Comparison of ENCODE assay signal across 15 cellular contexts in the genomic region with DNA sequence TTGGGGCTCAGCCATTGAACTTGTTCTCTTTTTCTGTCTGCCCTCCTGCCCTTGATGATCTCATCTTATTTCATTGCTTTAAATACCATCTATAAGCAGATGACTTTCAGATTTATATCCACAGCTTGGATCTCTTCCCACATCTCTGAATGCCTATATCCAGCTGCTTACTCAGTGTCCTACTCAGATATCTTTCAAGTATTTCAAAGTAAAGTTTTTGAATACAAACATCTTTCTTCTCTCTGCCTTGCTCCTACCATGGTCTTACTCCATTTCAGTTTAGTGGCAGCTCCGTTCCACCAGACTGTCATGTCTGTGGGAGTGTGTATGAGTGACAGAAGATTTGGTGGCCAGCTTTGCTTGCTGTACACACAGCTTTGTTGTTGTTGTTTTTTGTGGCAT. TPM values are rescaled to one million over a fixed set of nuclear protein-coding genes. Genes with fewer than 3 reads are reported as not detected.
DNase-seq lines count a peak whose midpoint lies in the region; FAIRE-seq and TF ChIP-seq lines count a peak whose summit lies in the region.
"Had no signal": no experiment of that assay in that cellular context is flagged by ENCODE, and none has a peak within 500 bp of the region (broad histone marks: within the 10 kb centered on the region; RNA-seq: fewer than 3 reads in every experiment).

No MANE protein-coding gene starts in this region.

- no TSS peak for BruUV-seq in mammary epithelial cell (replicated peaks; lab: Mats Ljungman, UMichigan)

- no peaks in the 10 kb centered on the region for H3K9me3 ChIP-seq in mammary epithelial cell (replicated peaks; ENCODE audit: insufficient read depth, low read length)
- H3K9me3 ChIP-seq in breast epithelium, result no peaks in the 10 kb centered on the region
- no peaks in the 10 kb centered on the region for H3K9me3 ChIP-seq in keratinocyte (ENCODE audit: control insufficient read depth, low read depth, low read length)

- H3K9me1 ChIP-seq in keratinocyte (ENCODE audit: control insufficient read depth, extremely low read depth, insufficient read depth, low read length), result no peaks in the 10 kb centered on the region

- H3K4me2 ChIP-seq in mammary epithelial cell (ENCODE audit: insufficient read depth, low read depth, low read length) (no peak overlapping the region), keratinocyte (ENCODE audit: control insufficient read depth, extremely low read depth, insufficient read depth, low read depth, low read length) (no peak overlapping the region)

- dilution Hi-C loops in mammary epithelial cell (cut with HindIII; ENCODE audit: low sequenced_read_pairs), result no loop called here
- dilution Hi-C loops in keratinocyte (cut with MboI; ENCODE audit: extremely low pct_ligation_motif_present, low sequenced_read_pairs), result no loop called here

- H4K20me1 ChIP-seq in mammary epithelial cell (ENCODE audit: insufficient read depth, low read length) (peaks cover 9% of the 10 kb centered on the region), keratinocyte (ENCODE audit: control insufficient read depth, extremely low read depth, insufficient read depth, low read length) (peaks cover 10% of the 10 kb centered on the region)

- H2AFZ ChIP-seq in mammary epithelial cell (ENCODE audit: low read depth, low read length) (no peak overlapping the region), keratinocyte (ENCODE audit: control insufficient read depth, low read length) (no peak overlapping the region)

- intact Hi-C loops in mammary epithelial cell (cut with micrococcal nuclease) (no loop called here), breast epithelium (cut with DNase I; ENCODE audit: low total_unique reads) (no loop called here)

- no peak for FAIRE-seq in keratinocyte (lab: Jason Lieb, UNC)
- no peak for FAIRE-seq in GM12892 (lab: Jason Lieb, UNC)

- peak; percentile 21 for DNase-seq in mammary epithelial cell
- DNase-seq in breast epithelium (ENCODE audit: low spot score in 2 of 2), result no peak
- peak; percentile 51 for DNase-seq in brain microvascular endothelial cell
- DNase-seq in keratinocyte (ENCODE audit: low read depth, low spot score), result no peak
- no peak for DNase-seq in DMS153 (lab: John Stamatoyannopoulos, UW)
- DNase-seq in MV-4-11 (lab: John Stamatoyannopoulos, UW), result no peak
- DNase-seq in COLO829 (ENCODE audit: low spot score), result no peak
- DNase-seq in GM12892 (ENCODE audit: insufficient read length), result no peak
- DNase-seq: ACHN; activated CD8-positive, alpha-beta T cell treated with anti-CD3 and anti-CD28 coated beads for 36 hours; activated naive CD8-positive, alpha-beta T cell treated with anti-CD3 and anti-CD28 coated beads, Interleukin-2, amount 50 U/mL, for 24 hours; GDM1; NCI-H2029 treated with DMSO at 0.1 percent for 48 hours; nucleus accumbens; stimulated activated CD4-positive, alpha-beta T cell treated with anti-CD3 and anti-CD28 coated beads, Interleukin-4, amount 100 ng/mL, for 4 hours had no signal

- peaks cover 2% of the 10 kb centered on the region for H3K4me1 ChIP-seq in mammary epithelial cell (ENCODE audit: insufficient read depth, low read length)
- H3K4me1 ChIP-seq in breast epithelium, result no peaks in the 10 kb centered on the region
- H3K4me1 ChIP-seq in keratinocyte (ENCODE audit: control insufficient read depth, extremely low read depth, insufficient read depth, low read length), result peaks cover 7% of the 10 kb centered on the region

- CTCF ChIA-PET in mammary epithelial cell (lab: Charles Lee; ENCODE audit: low non-redundant PET), result no interaction called here

- in situ Hi-C loops in mammary epithelial cell (cut with MboI; ENCODE audit: low sequenced_read_pairs in 2 of 2) (no loop called here), brain microvascular endothelial cell (cut with HindIII; ENCODE audit: low pct_ligation_motif_present, low sequenced_read_pairs) (no loop called here)

- 92% methylated on average over 1 of the region's 1 CpG for whole genome bisulfite sequencing in mammary epithelial cell (ENCODE audit: low coverage, missing lambda C conversion rate)

- no peaks in the 10 kb centered on the region for H3K27me3 ChIP-seq in mammary epithelial cell (ENCODE audit: insufficient read depth, low read length)
- H3K27me3 ChIP-seq in breast epithelium, result no peaks in the 10 kb centered on the region
- no peaks in the 10 kb centered on the region for H3K27me3 ChIP-seq in brain microvascular endothelial cell (replicated peaks)
- H3K27me3 ChIP-seq in keratinocyte (ENCODE audit: control insufficient read depth, extremely low read depth, insufficient read depth, low read length), result no peaks in the 10 kb centered on the region

- H3K9ac ChIP-seq in mammary epithelial cell (ENCODE audit: insufficient read depth, low read length), result no peak overlapping the region
- H3K9ac ChIP-seq in keratinocyte (ENCODE audit: control insufficient read depth, extremely low read depth, insufficient read depth, low read length), result no peak overlapping the region

- TF ChIP-seq CTCF in mammary epithelial cell (conservative IDR thresholded peaks at IDR 0.05 in 1 of 2, IDR thresholded peaks at IDR 0.05 in 1 of 2; ENCODE audit: extremely low read depth in 1 of 2, insufficient read depth in 1 of 2, low read depth in 1 of 2, low read length in 2 of 2) (no peak), breast epithelium (IDR thresholded peaks at IDR 0.05) (no peak), brain microvascular endothelial cell (IDR thresholded peaks at IDR 0.05; ENCODE audit: low read depth, low read length, missing control alignments) (no peak), keratinocyte (optimal IDR thresholded peaks at IDR 0.05 in 1 of 3, IDR thresholded peaks at IDR 0.05 in 1 of 3, conservative IDR thresholded peaks at IDR 0.05 in 1 of 3; ENCODE audit: extremely low read depth in 1 of 3, insufficient read depth in 2 of 3, low read length in 3 of 3) (no peak)

- H3K4me3 ChIP-seq in mammary epithelial cell (replicated peaks in 1 of 3; ENCODE audit: insufficient read depth in 1 of 3, low read depth in 2 of 3, low read length in 3 of 3) (no peak overlapping the region), breast epithelium (no peak overlapping the region), brain microvascular endothelial cell (ENCODE audit: low read depth, low read length) (no peak overlapping the region), keratinocyte (ENCODE audit: control insufficient read depth in 2 of 3, extremely low read depth in 1 of 3, insufficient read depth in 2 of 3, low read depth in 1 of 3, low read length in 3 of 3) (no peak overlapping the region)

- H3K36me3 ChIP-seq in mammary epithelial cell (ENCODE audit: insufficient read depth, low read length), result peaks cover 3% of the 10 kb centered on the region
- H3K36me3 ChIP-seq in breast epithelium, result no peaks in the 10 kb centered on the region
- H3K36me3 ChIP-seq in brain microvascular endothelial cell (replicated peaks), result no peaks in the 10 kb centered on the region
- H3K36me3 ChIP-seq in keratinocyte (ENCODE audit: control insufficient read depth in 2 of 2, extremely low read depth in 1 of 2, insufficient read depth in 2 of 2, low read length in 2 of 2), result peaks cover 0 to 3% of the 10 kb centered on the region in 2 experiments

- H3K79me2 ChIP-seq in mammary epithelial cell (ENCODE audit: insufficient read depth, low read length), result peaks cover 92% of the 10 kb centered on the region
- H3K79me2 ChIP-seq in keratinocyte (ENCODE audit: control insufficient read depth, insufficient read depth, low read length), result peaks cover 76% of the 10 kb centered on the region

- no peak for TF ChIP-seq POLR2A in breast epithelium (IDR thresholded peaks at IDR 0.05)
- no peak for TF ChIP-seq POLR2A in GM12892 (IDR thresholded peaks at IDR 0.05; ENCODE audit: low read depth, low read length)

- H3K27ac ChIP-seq in mammary epithelial cell (ENCODE audit: insufficient read depth, low read depth, low read length), result no peak overlapping the region
- no peak overlapping the region for H3K27ac ChIP-seq in breast epithelium
- H3K27ac ChIP-seq in brain microvascular endothelial cell, result no peak overlapping the region
- H3K27ac ChIP-seq in keratinocyte (ENCODE audit: control insufficient read depth, insufficient read depth, low read length), result peak overlapping the region; percentile 4

RNA-seq across cellular contexts. Expression of gene ERBIN, which starts 59.7 kb away (rescaled TPM):
- 100 to 1,000 TPM in 1 of 2 donors, 10 to 100 TPM in 1; 65.8 to 102 TPM for total RNA-seq in mammary epithelial cell
- 18.1 TPM for polyA plus RNA-seq in mammary epithelial cell
- 46.1 TPM for polyA minus RNA-seq in mammary epithelial cell
- 100 to 1,000 TPM in 1 of 3 donors, 10 to 100 TPM in 2; 63.5 to 131 (median 97.7) TPM for total RNA-seq in breast epithelium
- 18.6 to 30.6 TPM (median 24.5 TPM) in 3 replicates for polyA plus RNA-seq in keratinocyte
- 158 TPM for polyA plus RNA-seq in keratinocyte (2011; ENCODE audit: low read depth)
- 11.0 and 23.4 TPM in 2 replicates for polyA plus RNA-seq in keratinocyte (2011; cell fraction: cytosol; rRNA removed)
- polyA plus RNA-seq in keratinocyte (2011; cell fraction: nucleus; rRNA removed), result 21.7 and 29.6 TPM in 2 replicates
- polyA plus RNA-seq in keratinocyte (2012; ENCODE audit: low replicate concordance), result 23.8 and 36.9 TPM in 2 replicates
- polyA minus RNA-seq in keratinocyte, result 14.6 to 72.4 TPM (median 34.0 TPM) in 3 replicates
- polyA minus RNA-seq in keratinocyte (2011; cell fraction: cytosol; rRNA and poly(A)+ RNA removed), result 51.6 TPM
- 66.5 and 115 TPM in 2 replicates for polyA minus RNA-seq in keratinocyte (2011; cell fraction: nucleus; rRNA and poly(A)+ RNA removed)
- polyA plus RNA-seq in GM12892 (2012; ENCODE audit: missing spikeins), result 40.0 TPM

Comparison
In these comparisons a context has a peak if more than half of its experiments do, and no peak if none do; other contexts are left out.
1. DNase-seq: peak in mammary epithelial cell (single experiment) and brain microvascular endothelial cell (single experiment); none in breast epithelium (0 of 2), keratinocyte (single experiment), DMS153 (single experiment), MV-4-11 (single experiment), COLO829 (single experiment) and GM12892 (single experiment).